Comparison of ENCODE assay signal across 1 cellular context in genomic region chr6:131348572-131348971, GRCh38.
TF ChIP-seq lines count a peak whose summit lies in the region.

No MANE protein-coding gene starts in this region.

TF ChIP-seq in HepG2, 621 proteins besides CTCF, POLR2A, EP300 and RAD21 (continued from another document):
- TF ChIP-seq ETV5 (CRISPR knock-in tag; IDR thresholded peaks at IDR 0.05; ENCODE audit: borderline replicate concordance) (no peak), ZNF414 (CRISPR knock-in tag; IDR thresholded peaks at IDR 0.05) (no peak), HDAC2 (CRISPR knock-in tag; IDR thresholded peaks at IDR 0.05) (no peak), POGK (CRISPR knock-in tag; conservative IDR thresholded peaks at IDR 0.05) (no peak), STAT6 (CRISPR knock-in tag; IDR thresholded peaks at IDR 0.05; ENCODE audit: borderline replicate concordance) (no peak), FOXM1 (CRISPR knock-in tag; IDR thresholded peaks at IDR 0.05) (no peak), SRF (IDR thresholded peaks at IDR 0.05; ENCODE audit: low read depth, low read length) (no peak), ZFYVE20 (CRISPR knock-in tag; IDR thresholded peaks at IDR 0.05; ENCODE audit: borderline replicate concordance, low read depth) (no peak)
